In genomic region chr7:87600130-87601124, GRCh38 we compare ENCODE assay signal across 9 cellular contexts. TPM values are rescaled to one million over a fixed set of nuclear protein-coding genes. Genes with fewer than 3 reads are reported as not detected.
DNase-seq lines count a peak whose midpoint lies in the region; ATAC-seq and TF ChIP-seq lines count a peak whose summit lies in the region.
"Had no signal": no experiment of that assay in that cellular context is flagged by ENCODE, and none has a peak within 500 bp of the region (broad histone marks: within the 10 kb centered on the region; RNA-seq: fewer than 3 reads in every experiment).

Gene ABCB1, minus strand, starts transcription at chr7:87600884. Its CDS starts 700 bp downstream, at chr7:87600184.

- intact Hi-C loops in Panc1 (cut with micrococcal nuclease; ENCODE audit: unreplicated experiment) = no loop called here
- intact Hi-C loops in Right ventricle myocardium inferior (cut with DNase I) = no loop called here
- intact Hi-C loops in transverse colon (cut with DNase I; ENCODE audit: low total_unique reads) = no loop called here

- peak within 1 kb of the TSS; percentile 79 for H3K4me3 Mint-ChIP-seq in activated naive CD4-positive, alpha-beta T cell treated with anti-CD3 and anti-CD28 coated beads, Interleukin-2, amount 10 ng/mL, durations not matched to agents 7 days and 5 days

- H3K27ac Mint-ChIP-seq in activated naive CD4-positive, alpha-beta T cell treated with anti-CD3 and anti-CD28 coated beads, Interleukin-2, amount 10 ng/mL, durations not matched to agents 7 days and 5 days = no peak within 1 kb of the TSS

- H3K79me2 ChIP-seq in osteoblast (ENCODE audit: insufficient read depth, low read length) = no peaks in the 10 kb centered on the region

- H3K4me1 ChIP-seq in Panc1 (ENCODE audit: control insufficient read depth, insufficient read depth, low read length) (0 out of 2 replicates have a peak, but pooled peaks cover 5% of the 10 kb centered on the region), osteoblast (ENCODE audit: insufficient read depth, low read length) (no peaks in the 10 kb centered on the region), transverse colon (peaks cover 0 to 33% (median 6%) of the 10 kb centered on the region in 4 donors)

- TF ChIP-seq POLR2A in transverse colon (IDR thresholded peaks at IDR 0.05) = peak; percentile 69

- H3K4me1 Mint-ChIP-seq in activated naive CD4-positive, alpha-beta T cell treated with anti-CD3 and anti-CD28 coated beads, Interleukin-2, amount 10 ng/mL, durations not matched to agents 7 days and 5 days = peaks cover 29% of the 10 kb centered on the region

- H3K27me3 ChIP-seq in Panc1 (ENCODE audit: control insufficient read depth, insufficient read depth, low read length) (peaks cover 43% of the 10 kb centered on the region), osteoblast (ENCODE audit: insufficient read depth, low read length) (peaks cover 5% of the 10 kb centered on the region), transverse colon (peaks cover 27% of the 10 kb centered on the region)

- POLR2A ChIA-PET in Panc1 (lab: Charles Lee) = no interaction called here

- ATAC-seq in HG02943 (IDR thresholded peaks at IDR 0.05; ENCODE audit: low read depth, unreplicated experiment) (peak; percentile 48), Panc1 (peak; percentile 93), Right ventricle myocardium inferior (peak; percentile 71)

- no peak for TF ChIP-seq EP300 in transverse colon (IDR thresholded peaks at IDR 0.05; ENCODE audit: low read depth)

- H4K20me1 ChIP-seq in osteoblast (ENCODE audit: insufficient read depth, low read length) = no peaks in the 10 kb centered on the region

- H2AFZ ChIP-seq in osteoblast (ENCODE audit: low read length) = peak within 1 kb of the TSS; percentile 71

- no peaks in the 10 kb centered on the region for H3K9me3 ChIP-seq in Panc1 (ENCODE audit: control insufficient read depth, insufficient read depth, low read depth, low read length)
- H3K9me3 ChIP-seq in osteoblast (ENCODE audit: low read depth, low read length) = no peaks in the 10 kb centered on the region
- H3K9me3 ChIP-seq in transverse colon = no peaks in the 10 kb centered on the region

- TF ChIP-seq CTCF in Panc1 (IDR thresholded peaks at IDR 0.05) (no peak), osteoblast (IDR thresholded peaks at IDR 0.05; ENCODE audit: extremely low read depth, low read depth, low read length) (no peak), transverse colon (IDR thresholded peaks at IDR 0.05) (no peak)

- in situ Hi-C loops in Panc1 (cut with HindIII; ENCODE audit: low pct_unique_long_range_greater_than_20kb, low sequenced_read_pairs) = no loop called here
- in situ Hi-C loops in transverse colon (cut with MboI; ENCODE audit: low pct_ligation_motif_present in 1 of 4, low pct_unique_long_range_greater_than_20kb in 1 of 4, low sequenced_read_pairs in 3 of 4) = no loop called here

- no peaks in the 10 kb centered on the region for H3K9me3 Mint-ChIP-seq in activated naive CD4-positive, alpha-beta T cell treated with anti-CD3 and anti-CD28 coated beads, Interleukin-2, amount 10 ng/mL, durations not matched to agents 7 days and 5 days

- H3K4me2 ChIP-seq in osteoblast (ENCODE audit: insufficient read depth, low read length) = peak within 1 kb of the TSS; percentile 69

- H3K27ac ChIP-seq in Panc1 (ENCODE audit: low read length) = no peak within 1 kb of the TSS
- no peak within 1 kb of the TSS for H3K27ac ChIP-seq in osteoblast (ENCODE audit: low read depth, low read length)
- peak within 1 kb of the TSS; percentile 43 to 63 (median 53) for H3K27ac ChIP-seq in transverse colon
- H3K27ac ChIP-seq: C4-2B had no signal

- H3K36me3 ChIP-seq in Panc1 (ENCODE audit: control insufficient read depth, insufficient read depth, low read length) = no peaks in the 10 kb centered on the region
- no peaks in the 10 kb centered on the region for H3K36me3 ChIP-seq in osteoblast (ENCODE audit: insufficient read depth, low read length)
- H3K36me3 ChIP-seq in transverse colon = no peaks in the 10 kb centered on the region

- 1 to 5% methylated on average over 4 to 57 of the region's 61 CpGs for WGBS in transverse colon (ENCODE audit: low coverage in 1 of 2), 2 donors

- DNase-seq in NCI-H524 (lab: John Stamatoyannopoulos, UW) = peak; percentile 47 to 66
- DNase-seq in NCI-H524 treated with DMSO at 0.1 percent for 48 hours (lab: John Stamatoyannopoulos, UW) = no peak
- no peak for DNase-seq in Panc1 (ENCODE audit: low read depth, low spot score)
- DNase-seq in activated naive CD4-positive, alpha-beta T cell treated with anti-CD3 and anti-CD28 coated beads, Interleukin-2, amount 10 ng/mL, durations not matched to agents 7 days and 5 days = peak; percentile 56
- peak; percentile 63 for DNase-seq in Right ventricle myocardium inferior (ENCODE audit: missing footprints)
- DNase-seq in osteoblast (ENCODE audit: insufficient read length, low spot score, missing footprints) = peak; percentile 80
- DNase-seq in transverse colon = peak; percentile 75

- peaks cover 30% of the 10 kb centered on the region for H3K27me3 Mint-ChIP-seq in activated naive CD4-positive, alpha-beta T cell treated with anti-CD3 and anti-CD28 coated beads, Interleukin-2, amount 10 ng/mL, durations not matched to agents 7 days and 5 days

- no TSS peak for BruUV-seq in Panc1 (replicated peaks; lab: Mats Ljungman, UMichigan)

- H3K36me3 Mint-ChIP-seq in activated naive CD4-positive, alpha-beta T cell treated with anti-CD3 and anti-CD28 coated beads, Interleukin-2, amount 10 ng/mL, durations not matched to agents 7 days and 5 days = no peaks in the 10 kb centered on the region

- peak within 1 kb of the TSS; percentile 31 to 51 for H3K4me3 ChIP-seq in Panc1 (ENCODE audit: low read depth in 2 of 2, low read length in 2 of 2)
- peak within 1 kb of the TSS; percentile 56 for H3K4me3 ChIP-seq in osteoblast (ENCODE audit: insufficient read depth, low read length)
- H3K4me3 ChIP-seq in transverse colon = peak within 1 kb of the TSS; percentile 21 to 63 (median 40)

- CTCF ChIA-PET in Panc1 (lab: Charles Lee) = interaction anchor here (0.6 kb wide), 1 partner anchor 85 kb away, joined by 3 read pairs; no protein-coding TSS in a partner anchor
- CTCF ChIA-PET in activated naive CD4-positive, alpha-beta T cell treated with anti-CD3 and anti-CD28 coated beads, Interleukin-2, amount 10 ng/mL, durations not matched to agents 7 days and 5 days (lab: Charles Lee) = interaction anchor here (0.7 to 2.5 kb wide), 8 partner anchors 9 to 467 kb away, joined by 3 to 8 read pairs (median 4); partner anchors contain the start of gene RUNDC3B

RNA-seq across cellular contexts. Expression of gene ABCB1, which starts in this region (rescaled TPM):
- total RNA-seq in Panc1 (2021; ENCODE audit: unreplicated experiment) (0.67 TPM), Right ventricle myocardium inferior (4.5 TPM), osteoblast (not detected in 2 replicates), transverse colon (100 to 1,000 TPM in 1 of 4 donors, 10 to 100 TPM in 2, 1 to 10 TPM in 1; 2.8 to 109 (median 61.1) TPM)
- polyA plus RNA-seq in Panc1 (2012; ENCODE audit: insufficient read length) = not detected

Comparison
In these comparisons a context has a peak if more than half of its experiments do, and no peak if none do; other contexts are left out.
1. DNase-seq: peak in NCI-H524 (2 of 2), activated naive CD4-positive, alpha-beta T cell treated with anti-CD3 and anti-CD28 coated beads, Interleukin-2, amount 10 ng/mL, durations not matched to agents 7 days and 5 days (single experiment), Right ventricle myocardium inferior (single experiment) and transverse colon (single experiment); none in NCI-H524 treated with DMSO at 0.1 percent for 48 hours (single experiment) and Panc1 (single experiment).
2. Peak in ATAC-seq and H3K4me3 ChIP-seq in Panc1; RNA of the gene not detected or under 1 TPM.
3. Peak in DNase-seq, H3K4me3 ChIP-seq and H3K4me2 ChIP-seq in osteoblast; RNA of the gene not detected or under 1 TPM.
4. H3K27ac ChIP-seq: peak in transverse colon (4 of 4); none in Panc1 (single experiment) and osteoblast (single experiment).
5. Peak in every context shown above with its lines, with median percentiles within 50 percentile points of each other: ATAC-seq and H3K4me3 ChIP-seq.